In the genomic region with DNA sequence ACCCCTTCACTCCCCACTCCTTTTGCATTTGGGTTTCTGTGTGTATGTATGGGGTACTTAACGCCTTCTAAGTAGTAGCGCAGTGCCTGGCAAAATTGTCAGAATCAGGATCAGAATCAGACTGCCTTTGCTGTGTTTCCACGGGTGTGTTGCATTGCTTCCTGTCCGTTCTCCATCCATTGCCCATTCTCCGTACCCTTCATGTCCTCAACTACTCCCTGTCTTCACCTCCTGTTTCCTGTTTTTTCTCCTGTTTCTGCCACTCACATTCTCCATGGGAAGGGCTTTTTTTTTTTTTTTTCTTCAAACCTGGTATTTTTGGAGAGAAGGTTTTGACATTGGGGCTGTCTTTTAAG, we compare ENCODE assay signal across 14 cellular contexts.
DNase-seq lines count a peak whose midpoint lies in the region; ATAC-seq, FAIRE-seq and TF ChIP-seq lines count a peak whose summit lies in the region.
"Had no signal": no experiment of that assay in that cellular context is flagged by ENCODE, and none has a peak within 500 bp of the region (broad histone marks: within the 10 kb centered on the region; RNA-seq: fewer than 3 reads in every experiment).

No MANE protein-coding gene starts in this region.

- CTCF ChIA-PET in HepG2 (lab: Yijun Ruan, JAX; ENCODE audit: low intra/inter-chr PET ratio, low total read pairs): no interaction called here

- H3K9ac ChIP-seq in HepG2 (ENCODE audit: insufficient read depth, low read depth, low read length) (no peak overlapping the region), skeletal muscle satellite cell (ENCODE audit: low read depth, low read length) (peak overlapping the region; percentile 73)

- 0 out of 4 replicates have a peak, but pooled peaks have one; percentile 1 to 10 for TF ChIP-seq POLR2A in HepG2 (IDR thresholded peaks at IDR 0.05; ENCODE audit: insufficient read depth in 1 of 2, low read depth in 2 of 2, low read length in 2 of 2)

- H3K27me3 ChIP-seq in HepG2 (ENCODE audit: control insufficient read depth in 1 of 2, insufficient read depth in 2 of 2, low read length in 2 of 2): no peaks in the 10 kb centered on the region
- H3K27me3 ChIP-seq in skeletal muscle satellite cell (ENCODE audit: control insufficient read depth, insufficient read depth, low read length): no peaks in the 10 kb centered on the region
- H3K27me3 ChIP-seq: Peyer's patch had no signal

- no peak overlapping the region for H2AFZ ChIP-seq in HepG2 (ENCODE audit: low read length)

- in situ Hi-C loops in HepG2 (cut with HindIII; ENCODE audit: extremely low pct_ligation_motif_present, low pct_unique_long_range_greater_than_20kb): no loop called here

- H3K36me3 ChIP-seq in HepG2 (replicated peaks in 1 of 2; ENCODE audit: control insufficient read depth in 1 of 2, insufficient read depth in 2 of 2, low read length in 2 of 2): peaks cover 10 to 46% of the 10 kb centered on the region in 2 experiments
- H3K36me3 ChIP-seq in skeletal muscle satellite cell (ENCODE audit: insufficient read depth, low read length): peaks cover 5% of the 10 kb centered on the region
- H3K36me3 ChIP-seq: Peyer's patch had no signal

- H3K27ac ChIP-seq in HepG2 (ENCODE audit: extremely low read length, insufficient read depth, low read length): peak overlapping the region; percentile 19

- H3K4me2 ChIP-seq in HepG2 (ENCODE audit: low read depth, low read length): no peak overlapping the region
- H3K4me2 ChIP-seq in skeletal muscle satellite cell (ENCODE audit: low read length): peak overlapping the region; percentile 67

- H3K27ac Mint-ChIP-seq in activated T-helper 17 cell treated with anti-CD3 and anti-CD28 coated beads, Interleukin-2, amount 50 U/mL, for 72 hours: peak overlapping the region; percentile 88

- H3K4me3 ChIP-seq in HFF-Myc (replicated peaks; ENCODE audit: low read depth, low read length): peak overlapping the region; percentile 8; the same call in 1 of the 2 replicates
- H3K4me3 ChIP-seq in HepG2 (replicated peaks in 1 of 3; ENCODE audit: insufficient read depth in 1 of 3, low read depth in 2 of 3, low read length in 3 of 3): no peak overlapping the region
- H3K4me3 ChIP-seq in skeletal muscle satellite cell (ENCODE audit: low read length): peak overlapping the region; percentile 13
- H3K4me3 ChIP-seq: Peyer's patch had no signal

- POLR2A ChIA-PET in HepG2 (lab: Yijun Ruan, JAX): no interaction called here

- H3K79me2 ChIP-seq in HepG2 (ENCODE audit: insufficient read depth, low read length): peaks cover 100% of the 10 kb centered on the region

- peaks cover 99% of the 10 kb centered on the region for H3K4me1 ChIP-seq in HepG2 (ENCODE audit: insufficient read depth, low read length)
- peaks cover 79% of the 10 kb centered on the region for H3K4me1 ChIP-seq in skeletal muscle satellite cell (ENCODE audit: control insufficient read depth, insufficient read depth, low read length)

- ATAC-seq in activated T-helper 17 cell treated with anti-CD3 and anti-CD28 coated beads, Interleukin-2, amount 50 U/mL, for 72 hours (replicated peaks): no peak
- ATAC-seq in HepG2 (no peak), omental fat pad (ENCODE audit: low FRiP score) (no peak), HG03280 (IDR thresholded peaks at IDR 0.05; ENCODE audit: unreplicated experiment) (no peak), HG02981 (IDR thresholded peaks at IDR 0.05; ENCODE audit: unreplicated experiment) (no peak)

- DNase-seq in HFF-Myc (ENCODE audit: extremely low read depth, low read depth) (no peak), HepG2 (ENCODE audit: low spot score) (no peak), omental fat pad (ENCODE audit: low spot score) (no peak), NOMO-1 (lab: John Stamatoyannopoulos, UW; ENCODE audit: unreplicated experiment in 2 of 2) (no peak)
- DNase-seq: activated CD4-positive, CD25-positive, alpha-beta regulatory T cell; activated gamma-delta T cell; CD8-positive, alpha-beta memory T cell; NCI-H2081; Peyer's patch had no signal

- TF ChIP-seq EP300 in HepG2 (IDR thresholded peaks at IDR 0.05; ENCODE audit: low read depth in 2 of 2, low read length in 2 of 2) (no peak), HepG2 (CRISPR knock-in tag; IDR thresholded peaks at IDR 0.05; ENCODE audit: borderline replicate concordance) (no peak)

- WGBS in HepG2 (ENCODE audit: low lambda C conversion rate): 84% methylated on average over 5 of the region's 5 CpGs

- peaks cover 8% of the 10 kb centered on the region for H3K36me3 Mint-ChIP-seq in activated T-helper 17 cell treated with anti-CD3 and anti-CD28 coated beads, Interleukin-2, amount 50 U/mL, for 72 hours (ENCODE audit: low read depth)

- BruUV-seq in HepG2 (replicated peaks; lab: Mats Ljungman, UMichigan): no TSS peak

- H3K27me3 Mint-ChIP-seq in activated T-helper 17 cell treated with anti-CD3 and anti-CD28 coated beads, Interleukin-2, amount 50 U/mL, for 72 hours: no peaks in the 10 kb centered on the region
- H3K27me3 Mint-ChIP-seq: CD8-positive, alpha-beta memory T cell had no signal

- TF ChIP-seq CTCF in HFF-Myc (IDR thresholded peaks at IDR 0.05; ENCODE audit: low read depth, low read length, missing control alignments): no peak
- TF ChIP-seq CTCF in HepG2 (CRISPR knock-in tag; IDR thresholded peaks at IDR 0.05): no peak
- TF ChIP-seq CTCF in omental fat pad (IDR thresholded peaks at IDR 0.05): no peak

- no peaks in the 10 kb centered on the region for H3K9me3 ChIP-seq in HepG2 (ENCODE audit: low read length)
- no peaks in the 10 kb centered on the region for H3K9me3 ChIP-seq in skeletal muscle satellite cell (replicated peaks; ENCODE audit: low read length)
- H3K9me3 ChIP-seq: Peyer's patch had no signal

- FAIRE-seq in HepG2 (lab: Jason Lieb, UNC): no peak
- FAIRE-seq: HTR-8/SVneo had no signal

- intact Hi-C loops in HepG2 (cut with micrococcal nuclease; ENCODE audit: unreplicated experiment): no loop called here

- peaks cover 98% of the 10 kb centered on the region for H4K20me1 ChIP-seq in HepG2 (ENCODE audit: insufficient read depth, low read length)

- peaks cover 37% of the 10 kb centered on the region for H3K4me1 Mint-ChIP-seq in activated T-helper 17 cell treated with anti-CD3 and anti-CD28 coated beads, Interleukin-2, amount 50 U/mL, for 72 hours

- peak overlapping the region; percentile 72 for H3K4me3 Mint-ChIP-seq in activated T-helper 17 cell treated with anti-CD3 and anti-CD28 coated beads, Interleukin-2, amount 50 U/mL, for 72 hours

- H3K9me3 Mint-ChIP-seq in activated T-helper 17 cell treated with anti-CD3 and anti-CD28 coated beads, Interleukin-2, amount 50 U/mL, for 72 hours: no peaks in the 10 kb centered on the region
- H3K9me3 Mint-ChIP-seq: CD8-positive, alpha-beta memory T cell had no signal

- TF ChIP-seq RAD21 in HepG2 (CRISPR knock-in tag; IDR thresholded peaks at IDR 0.05): no peak

TF ChIP-seq in HepG2, 621 proteins besides CTCF, POLR2A, EP300 and RAD21:
- 0 out of 2 replicates have a peak, but pooled peaks have one; percentile 23 for TF ChIP-seq MBD4 (IDR thresholded peaks at IDR 0.05; ENCODE audit: borderline replicate concordance, low read length)
- peak; percentile 93 for TF ChIP-seq RBM22 (optimal IDR thresholded peaks at IDR 0.05; ENCODE audit: low read length)
- no peak for TF ChIP-seq ZSCAN20 (CRISPR knock-in tag; IDR thresholded peaks at IDR 0.05; ENCODE audit: borderline replicate concordance)

Comparison
In these comparisons a context has a peak if more than half of its experiments do, and no peak if none do; other contexts are left out.
1. H3K4me3 ChIP-seq: peak in HFF-Myc (single experiment) and skeletal muscle satellite cell (single experiment); none in HepG2 (0 of 3).